20 cellular contexts compared by ENCODE assay signal in genomic region chr16:61195006-61195405, GRCh38.
"Had no signal": no experiment of that assay in that cellular context is flagged by ENCODE, and none has a peak within 500 bp of the region (broad histone marks: within the 10 kb centered on the region; RNA-seq: fewer than 3 reads in every experiment).

No MANE protein-coding gene starts in this region.

- H3K36me3 ChIP-seq: esophagus muscularis mucosa, gastrocnemius medialis, heart right ventricle, left lung, lower lobe of right lung had no signal

- H3K4me1 ChIP-seq: esophagus muscularis mucosa, foreskin keratinocyte, gastrocnemius medialis, heart right ventricle, left lung, lower lobe of right lung had no signal

- H3K4me1 Mint-ChIP-seq: mesothelial cell of epicardium; naive thymus-derived CD8-positive, alpha-beta T cell had no signal

- H3K27me3 ChIP-seq: esophagus muscularis mucosa, foreskin keratinocyte, gastrocnemius medialis, heart right ventricle, left lung had no signal

- H3K27me3 Mint-ChIP-seq: naive thymus-derived CD8-positive, alpha-beta T cell had no signal

- H3K4me3 Mint-ChIP-seq: mesothelial cell of epicardium; naive thymus-derived CD8-positive, alpha-beta T cell had no signal

- H3K27ac Mint-ChIP-seq: mesothelial cell of epicardium; naive thymus-derived CD8-positive, alpha-beta T cell had no signal

- H3K36me3 Mint-ChIP-seq: mesothelial cell of epicardium had no signal

- H3K9me3 ChIP-seq: esophagus muscularis mucosa, gastrocnemius medialis, left lung, lower lobe of right lung had no signal

- DNase-seq: dermis blood vessel endothelial cell; dorsolateral prefrontal cortex; effector CD4-positive, alpha-beta T cell; effector memory CD4-positive, alpha-beta T cell; foreskin keratinocyte; gastrocnemius medialis; glutamatergic neuron; head of caudate nucleus; heart right ventricle; hippocampal formation; left cardiac atrium; left lung; left ventricle myocardium superior; lower lobe of right lung; mesenchymal stem cell; mucosa of descending colon; naive thymus-derived CD8-positive, alpha-beta T cell had no signal

- ATAC-seq: foreskin keratinocyte; gastrocnemius medialis; heart right ventricle; left cardiac atrium; left lung; left ventricle myocardium superior; lower lobe of right lung; mucosa of descending colon; naive thymus-derived CD8-positive, alpha-beta T cell had no signal

- H3K27ac ChIP-seq: coronary artery, dorsolateral prefrontal cortex, esophagus muscularis mucosa, foreskin keratinocyte, gastrocnemius medialis, heart right ventricle, left lung, lower lobe of right lung had no signal

- H3K4me3 ChIP-seq: coronary artery, dorsolateral prefrontal cortex, esophagus muscularis mucosa, gastrocnemius medialis, heart right ventricle, left lung, lower lobe of right lung, mucosa of descending colon had no signal
